In the genomic region with DNA sequence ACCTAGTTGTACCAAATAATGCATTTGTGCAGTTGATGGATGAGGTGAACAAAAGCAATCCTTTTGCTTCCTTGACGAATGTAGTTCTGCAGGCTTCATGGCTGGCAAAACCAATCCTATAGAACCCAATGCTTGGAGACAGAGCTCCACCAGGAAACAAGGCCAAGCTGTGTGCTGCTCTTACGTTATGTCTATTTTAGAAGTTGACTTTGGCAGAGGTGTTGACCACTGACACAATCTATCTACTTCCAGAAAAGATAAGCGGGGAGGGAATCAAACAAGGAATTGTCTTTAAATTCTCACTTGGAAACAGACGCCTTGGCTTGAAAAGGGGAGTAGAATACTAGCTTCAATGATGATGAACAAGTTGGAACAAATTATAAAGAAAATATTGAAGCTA, we compare ENCODE assay signal across 17 cellular contexts.
A peak's percentile ranks its signal among the peaks of the same experiment; 100 is the strongest.
DNase-seq lines count a peak whose midpoint lies in the region; ATAC-seq, FAIRE-seq and TF ChIP-seq lines count a peak whose summit lies in the region.
"Had no signal": no experiment of that assay in that cellular context is flagged by ENCODE, and none has a peak within 500 bp of the region (broad histone marks: within the 10 kb centered on the region; RNA-seq: fewer than 3 reads in every experiment).

No MANE protein-coding gene starts in this region.

- no peaks in the 10 kb centered on the region for H3K36me3 ChIP-seq in thoracic aorta
- no peaks in the 10 kb centered on the region for H3K36me3 ChIP-seq in uterus
- H3K36me3 ChIP-seq: BLaER1, SJCRH30 had no signal

- no peak overlapping the region for H3K4me3 ChIP-seq in astrocyte of the spinal cord (ENCODE audit: low read depth, low read length)
- H3K4me3 ChIP-seq in fibroblast of the aortic adventitia (ENCODE audit: low read depth, low read length): no peak overlapping the region
- no peak overlapping the region for H3K4me3 ChIP-seq in thoracic aorta
- no peak overlapping the region for H3K4me3 ChIP-seq in uterus
- H3K4me3 ChIP-seq: BLaER1, SJCRH30 had no signal

- intact Hi-C loops in left colon (cut with DNase I, micrococcal nuclease): no loop called here
- intact Hi-C loops in uterus (cut with DNase I; ENCODE audit: low total_unique reads): no loop called here

- H3K4me1 ChIP-seq in thoracic aorta (ENCODE audit: control insufficient read depth in 1 of 2, low read depth in 2 of 2) (peaks cover 13 to 33% of the 10 kb centered on the region in 2 donors), uterus (peaks cover 4 to 11% of the 10 kb centered on the region in 2 donors)

- peak; percentile 90 for ATAC-seq in left colon
- no peak for ATAC-seq in thoracic aorta (ENCODE audit: insufficient number of reproducible peaks, low FRiP score, low read depth)
- ATAC-seq in esophagus mucosa: no peak

- H3K27ac ChIP-seq in thoracic aorta: peak overlapping the region; percentile 3 to 71
- H3K27ac ChIP-seq in uterus: no peak overlapping the region
- H3K27ac ChIP-seq: BLaER1, SJCRH30 had no signal

- no peak for FAIRE-seq in frontal cortex (lab: Jason Lieb, UNC)
- FAIRE-seq: RCC 7860 had no signal

- no peak for TF ChIP-seq CTCF in astrocyte of the spinal cord (IDR thresholded peaks at IDR 0.05; ENCODE audit: low read depth, low read length)
- TF ChIP-seq CTCF in fibroblast of the aortic adventitia (IDR thresholded peaks at IDR 0.05; ENCODE audit: insufficient read depth, low read length): no peak
- TF ChIP-seq CTCF in thoracic aorta (IDR thresholded peaks at IDR 0.05): no peak
- no peak for TF ChIP-seq CTCF in uterus (IDR thresholded peaks at IDR 0.05)

- no peaks in the 10 kb centered on the region for H3K27me3 ChIP-seq in thoracic aorta (replicated peaks; ENCODE audit: insufficient read depth)
- H3K27me3 ChIP-seq in uterus: no peaks in the 10 kb centered on the region
- H3K27me3 ChIP-seq: BLaER1, SJCRH30 had no signal

- peak; percentile 29 for DNase-seq in astrocyte of the spinal cord (ENCODE audit: low read depth, low spot score)
- peak; percentile 95 for DNase-seq in fibroblast of the aortic adventitia (ENCODE audit: low read depth)
- no peak for DNase-seq in left colon
- DNase-seq in thoracic aorta (ENCODE audit: low spot score): no peak
- DNase-seq in frontal cortex (ENCODE audit: low spot score in 2 of 2): no peak
- DNase-seq in NCI-H82 treated with DMSO at 0.1 percent for 48 hours (lab: John Stamatoyannopoulos, UW; ENCODE audit: unreplicated experiment): no peak
- no peak for DNase-seq in uterus
- DNase-seq: CD8-positive, alpha-beta memory T cell; DMS 273 treated with DMSO at 0.1 percent for 48 hours; KG1; NCI-H1105; NCI-H1694 treated with DMSO at 0.1 percent for 48 hours; NCI-H748 treated with DMSO at 0.1 percent for 48 hours; SJCRH30 had no signal

- H3K9me3 ChIP-seq in thoracic aorta (no peaks in the 10 kb centered on the region), uterus (no peaks in the 10 kb centered on the region)
- H3K9me3 ChIP-seq: BLaER1, SJCRH30 had no signal

- no peak for TF ChIP-seq POLR2A in uterus (IDR thresholded peaks at IDR 0.05)

- in situ Hi-C loops in astrocyte of the spinal cord (cut with HindIII; ENCODE audit: low sequenced_read_pairs): no loop called here

Comparison
In these comparisons a context has a peak if more than half of its experiments do, and no peak if none do; other contexts are left out.
1. DNase-seq: peak in astrocyte of the spinal cord (single experiment) and fibroblast of the aortic adventitia (single experiment); none in left colon (0 of 2), thoracic aorta (single experiment), frontal cortex (0 of 2), NCI-H82 treated with DMSO at 0.1 percent for 48 hours (single experiment) and uterus (0 of 2).
2. H3K27ac ChIP-seq: peak in thoracic aorta (2 of 2); none in uterus (0 of 2).